ENCODE assay signal across 8 cellular contexts in the genomic region with DNA sequence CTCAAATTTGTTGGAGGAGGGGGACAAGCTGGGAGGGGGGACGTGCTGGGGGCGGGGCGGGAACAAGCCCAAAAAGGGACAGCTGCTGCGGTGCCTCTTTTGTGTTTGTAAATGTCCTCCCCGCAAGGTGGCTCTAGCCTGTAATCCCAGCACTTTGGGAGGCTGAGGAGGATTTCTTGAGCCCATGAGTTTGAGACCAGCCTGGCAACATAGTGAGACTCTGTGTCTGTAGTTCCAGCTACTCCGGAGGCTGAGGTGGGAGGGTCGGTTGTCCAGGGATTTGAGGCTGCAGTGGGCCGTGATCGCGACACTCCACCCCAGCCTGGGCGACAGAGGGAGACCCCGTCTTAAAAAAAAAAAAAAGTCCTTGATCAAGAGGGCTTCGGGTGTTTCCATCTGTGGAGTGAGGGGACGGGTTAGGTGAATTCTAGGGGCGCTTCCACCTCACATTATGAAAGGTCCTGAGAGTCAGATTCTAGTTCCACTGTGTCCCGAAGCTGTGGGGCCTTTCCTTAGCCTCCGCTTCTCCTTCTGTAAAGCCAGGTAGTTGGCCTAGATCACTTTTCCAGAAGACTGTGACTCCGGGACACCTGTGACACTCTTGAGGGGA. TPM values are rescaled to one million over a fixed set of nuclear protein-coding genes. Genes with fewer than 3 reads are reported as not detected.
DNase-seq lines count a peak whose midpoint lies in the region; ATAC-seq and TF ChIP-seq lines count a peak whose summit lies in the region.

No MANE protein-coding gene starts in this region.

- peak overlapping the region; percentile 48 for H3K4me3 Mint-ChIP-seq in activated CD4-positive, alpha-beta memory T cell treated with anti-CD3 and anti-CD28 coated beads for 36 hours
- H3K4me3 Mint-ChIP-seq in glutamatergic neuron (ENCODE audit: unreplicated experiment), result peak overlapping the region; percentile 81

- H3K27ac Mint-ChIP-seq in activated CD4-positive, alpha-beta memory T cell treated with anti-CD3 and anti-CD28 coated beads for 36 hours, result no peak overlapping the region
- peak overlapping the region; percentile 82 for H3K27ac Mint-ChIP-seq in glutamatergic neuron (ENCODE audit: unreplicated experiment)

- POLR2A ChIA-PET in activated CD4-positive, alpha-beta memory T cell treated with anti-CD3 and anti-CD28 coated beads for 36 hours (lab: Charles Lee), result interaction anchor here (0.6 kb wide), 1 partner anchor 540 kb away, joined by 3 read pairs; no protein-coding TSS in a partner anchor

- intact Hi-C loops in activated CD4-positive, alpha-beta memory T cell treated with anti-CD3 and anti-CD28 coated beads for 36 hours (cut with micrococcal nuclease), result loop anchor here (5.0 to 10.0 kb wide), 3 partner anchors 100 to 592 kb away; partner anchors contain the start of genes HSPA9 and PAIP2
- intact Hi-C loops in sigmoid colon (cut with DNase I), result loop anchor here (2.0 to 10.0 kb wide), 3 partner anchors 118 to 514 kb away; partner anchors contain the start of genes CDC25C and FAM53C

- H3K27me3 Mint-ChIP-seq in activated CD4-positive, alpha-beta memory T cell treated with anti-CD3 and anti-CD28 coated beads for 36 hours, result peaks cover 21% of the 10 kb centered on the region
- H3K27me3 Mint-ChIP-seq in glutamatergic neuron (ENCODE audit: unreplicated experiment), result peaks cover 11% of the 10 kb centered on the region

- CTCF ChIA-PET in activated CD4-positive, alpha-beta memory T cell treated with anti-CD3 and anti-CD28 coated beads for 36 hours (lab: Charles Lee), result interaction anchor here (0.6 kb wide), 1 partner anchor 42 kb away, joined by 4 read pairs; no protein-coding TSS in a partner anchor

- H3K36me3 ChIP-seq in HAP-1 (replicated peaks) (peaks cover 17% of the 10 kb centered on the region), sigmoid colon (no peaks in the 10 kb centered on the region)

- no peaks in the 10 kb centered on the region for H3K9me3 Mint-ChIP-seq in activated CD4-positive, alpha-beta memory T cell treated with anti-CD3 and anti-CD28 coated beads for 36 hours
- H3K9me3 Mint-ChIP-seq in glutamatergic neuron (ENCODE audit: unreplicated experiment), result peaks cover 17% of the 10 kb centered on the region

- in situ Hi-C loops in HAP-1 (cut with MboI; ENCODE audit: low sequenced_read_pairs), result no loop called here

- H3K27ac ChIP-seq in sigmoid colon, result peak overlapping the region; percentile 99 to 100 (median 100)

- ATAC-seq in HG03565 (IDR thresholded peaks at IDR 0.05; ENCODE audit: unreplicated experiment), result no peak

- peaks cover 30% of the 10 kb centered on the region for H3K4me1 Mint-ChIP-seq in activated CD4-positive, alpha-beta memory T cell treated with anti-CD3 and anti-CD28 coated beads for 36 hours (ENCODE audit: low read depth)
- H3K4me1 Mint-ChIP-seq in glutamatergic neuron (ENCODE audit: low read depth, unreplicated experiment), result peaks cover 23% of the 10 kb centered on the region

- H3K9me3 ChIP-seq in HAP-1 (no peaks in the 10 kb centered on the region), sigmoid colon (no peaks in the 10 kb centered on the region)

- peaks cover 2% of the 10 kb centered on the region for H3K36me3 Mint-ChIP-seq in activated CD4-positive, alpha-beta memory T cell treated with anti-CD3 and anti-CD28 coated beads for 36 hours
- peaks cover 13% of the 10 kb centered on the region for H3K36me3 Mint-ChIP-seq in glutamatergic neuron (ENCODE audit: unreplicated experiment)

- no peak for DNase-seq in AG09319 (ENCODE audit: extremely low read depth, low read depth)
- peak; percentile 44 to 65 for DNase-seq in HAP-1 (ENCODE audit: low spot score in 2 of 2)
- no peak for DNase-seq in activated CD4-positive, alpha-beta memory T cell treated with anti-CD3 and anti-CD28 coated beads for 36 hours
- DNase-seq in glutamatergic neuron, result no peak
- peak; percentile 68 for DNase-seq in sigmoid colon
- DNase-seq in activated CD4-positive, CD25-positive, alpha-beta regulatory T cell treated with anti-CD3 and anti-CD28 coated beads, Interleukin-2, amount 50 U/mL, for 72 hours, result no peak
- no peak for DNase-seq in MV-4-11 (lab: John Stamatoyannopoulos, UW)

- WGBS in sigmoid colon, 2 donors, result 8 to 27% methylated on average over 18 of the region's 18 CpGs

- H3K27me3 ChIP-seq in HAP-1 (ENCODE audit: low read depth) (no peaks in the 10 kb centered on the region), sigmoid colon (no peaks in the 10 kb centered on the region)

- H3K4me3 ChIP-seq in HAP-1 (peak overlapping the region; percentile 85), sigmoid colon (peak overlapping the region; percentile 88 to 100 (median 94))

- peaks cover 6% of the 10 kb centered on the region for H3K4me1 ChIP-seq in HAP-1
- H3K4me1 ChIP-seq in sigmoid colon, result peaks cover 0 to 33% (median 30%) of the 10 kb centered on the region in 4 donors

- no peak for TF ChIP-seq EP300 in sigmoid colon (IDR thresholded peaks at IDR 0.05)

- no peak for TF ChIP-seq POLR2A in sigmoid colon (IDR thresholded peaks at IDR 0.05)

- peak; percentile 13; the same call in 1 of the 2 replicates for TF ChIP-seq CTCF in AG09319 (IDR thresholded peaks at IDR 0.05; ENCODE audit: low read depth, low read length)
- no peak for TF ChIP-seq CTCF in glutamatergic neuron (IDR thresholded peaks at IDR 0.05; ENCODE audit: partially characterized antibody, unreplicated experiment)
- no peak for TF ChIP-seq CTCF in sigmoid colon (IDR thresholded peaks at IDR 0.05)

RNA-seq across cellular contexts. Expression of gene CTNNA1, which starts 0.8 kb away (rescaled TPM):
- total RNA-seq in activated CD4-positive, alpha-beta memory T cell treated with anti-CD3 and anti-CD28 coated beads for 36 hours, result 10 to 100 TPM; 82.8 to 89.5 TPM
- total RNA-seq in glutamatergic neuron (ENCODE audit: unreplicated experiment) (598 TPM), sigmoid colon (100 to 1,000 TPM; 165 to 256 (median 194) TPM)
- polyA plus RNA-seq in sigmoid colon, result 100 to 1,000 TPM; 163 to 236 (median 171) TPM

Comparison
In these comparisons a context has a peak if more than half of its experiments do, and no peak if none do; other contexts are left out.
1. DNase-seq: peak in HAP-1 (2 of 2) and sigmoid colon (single experiment); none in AG09319 (single experiment), activated CD4-positive, alpha-beta memory T cell treated with anti-CD3 and anti-CD28 coated beads for 36 hours (single experiment), glutamatergic neuron (single experiment), activated CD4-positive, CD25-positive, alpha-beta regulatory T cell treated with anti-CD3 and anti-CD28 coated beads, Interleukin-2, amount 50 U/mL, for 72 hours (single experiment) and MV-4-11 (single experiment).